ENCODE assay signal across 10 cellular contexts in the genomic region with DNA sequence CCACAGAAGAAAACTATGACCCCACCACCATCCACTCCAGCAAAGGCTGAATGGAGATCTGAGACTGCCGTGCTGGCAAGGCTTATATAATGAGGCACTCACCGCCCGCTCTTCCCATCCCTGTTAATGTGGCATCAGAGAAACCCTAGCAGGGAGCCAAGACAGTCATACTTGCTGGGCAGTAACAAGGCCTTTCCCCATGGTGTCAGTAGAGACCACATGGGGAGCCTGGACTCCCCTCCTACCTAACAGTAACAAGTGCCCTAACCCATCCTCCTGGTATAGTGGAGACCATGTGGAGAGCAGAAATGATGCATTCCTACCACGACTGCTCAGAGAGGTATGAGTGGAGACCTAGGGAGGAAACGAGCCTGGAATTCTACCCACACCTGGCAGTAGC.
A peak's percentile ranks its signal among the peaks of the same experiment; 100 is the strongest.
DNase-seq lines count a peak whose midpoint lies in the region; ATAC-seq and TF ChIP-seq lines count a peak whose summit lies in the region.
"Had no signal": no experiment of that assay in that cellular context is flagged by ENCODE, and none has a peak within 500 bp of the region (broad histone marks: within the 10 kb centered on the region; RNA-seq: fewer than 3 reads in every experiment).

No MANE protein-coding gene starts in this region.

- H2BK5ac ChIP-seq in IMR-90 (ENCODE audit: low read depth, low read length, poor library complexity, severe bottlenecking): no peak overlapping the region

- H4K91ac ChIP-seq in IMR-90 (ENCODE audit: insufficient read depth, low read depth, low read length): no peak overlapping the region

- intact Hi-C loops in IMR-90 (cut with micrococcal nuclease): loop anchor here (1.0 to 5.0 kb wide), 5 partner anchors 146 to 414 kb away; a partner anchor contains a TSS
- intact Hi-C loops in right lobe of liver (cut with DNase I): no loop called here
- intact Hi-C loops in activated CD4-positive, alpha-beta memory T cell treated with anti-CD3 and anti-CD28 coated beads for 36 hours (cut with micrococcal nuclease): no loop called here

- H3K79me1 ChIP-seq in IMR-90 (ENCODE audit: low read depth in 1 of 2, low read length in 2 of 2): no peaks in the 10 kb centered on the region

- H3K14ac ChIP-seq in IMR-90 (replicated peaks; ENCODE audit: low read depth, low read length): no peak overlapping the region

- H3K4me1 ChIP-seq in IMR-90 (ENCODE audit: control insufficient read depth, insufficient read depth, low read length) (no peaks in the 10 kb centered on the region), right lobe of liver (no peaks in the 10 kb centered on the region)

- H3K18ac ChIP-seq in IMR-90 (ENCODE audit: low read depth, low read length): no peak overlapping the region

- no peaks in the 10 kb centered on the region for H3K9me3 ChIP-seq in IMR-90 (ENCODE audit: control insufficient read depth, insufficient read depth, low read length)
- no peaks in the 10 kb centered on the region for H3K9me3 ChIP-seq in right lobe of liver

- ATAC-seq in IMR-90 (ENCODE audit: low read depth): peak; percentile 89
- peak in 3 of 4 donors; percentile 37 to 53 (median 47) for ATAC-seq in right lobe of liver
- no peak for ATAC-seq in HG03439 (IDR thresholded peaks at IDR 0.05; ENCODE audit: unreplicated experiment)

- H3K9me3 Mint-ChIP-seq in activated naive CD8-positive, alpha-beta T cell treated with anti-CD3 and anti-CD28 coated beads for 36 hours: no peaks in the 10 kb centered on the region
- no peaks in the 10 kb centered on the region for H3K9me3 Mint-ChIP-seq in activated CD4-positive, alpha-beta memory T cell treated with anti-CD3 and anti-CD28 coated beads for 36 hours
- H3K9me3 Mint-ChIP-seq: dendritic cell treated with granulocyte-macrophage colony-stimulating factor and Interleukin-4, amounts not matched to agents 40 ng/mL and 50 ng/mL, for 4 days had no signal

- CTCF ChIA-PET in IMR-90 (lab: Yijun Ruan, JAX): no interaction called here
- CTCF ChIA-PET in activated CD4-positive, alpha-beta memory T cell treated with anti-CD3 and anti-CD28 coated beads for 36 hours (lab: Charles Lee): no interaction called here

- no peak overlapping the region for H3K27ac ChIP-seq in IMR-90 (ENCODE audit: insufficient read depth, low read length)
- no peak overlapping the region for H3K27ac ChIP-seq in right lobe of liver

- in situ Hi-C loops in IMR-90 (cut with MboI; ENCODE audit: low sequenced_read_pairs): no loop called here

- H3K4me2 ChIP-seq in IMR-90 (ENCODE audit: low read depth, low read length): no peak overlapping the region

- no peak overlapping the region for H3K23ac ChIP-seq in IMR-90 (ENCODE audit: low read depth, low read length)

- H3K27ac Mint-ChIP-seq in activated naive CD8-positive, alpha-beta T cell treated with anti-CD3 and anti-CD28 coated beads for 36 hours: no peak overlapping the region
- H3K27ac Mint-ChIP-seq in activated CD4-positive, alpha-beta memory T cell treated with anti-CD3 and anti-CD28 coated beads for 36 hours: no peak overlapping the region
- H3K27ac Mint-ChIP-seq: dendritic cell treated with granulocyte-macrophage colony-stimulating factor and Interleukin-4, amounts not matched to agents 40 ng/mL and 50 ng/mL, for 4 days had no signal

- H3K4ac ChIP-seq in IMR-90 (ENCODE audit: low read depth, low read length): no peak overlapping the region

- no peak overlapping the region for H4K5ac ChIP-seq in IMR-90 (ENCODE audit: low read depth, low read length)

- H3K36me3 Mint-ChIP-seq in activated naive CD8-positive, alpha-beta T cell treated with anti-CD3 and anti-CD28 coated beads for 36 hours: no peaks in the 10 kb centered on the region
- H3K36me3 Mint-ChIP-seq in activated CD4-positive, alpha-beta memory T cell treated with anti-CD3 and anti-CD28 coated beads for 36 hours: no peaks in the 10 kb centered on the region

- no peak overlapping the region for H2BK15ac ChIP-seq in IMR-90 (ENCODE audit: low read depth, low read length)

- H3K56ac ChIP-seq in IMR-90 (ENCODE audit: extremely low read depth, insufficient read depth, low read length): no peak overlapping the region

- TF ChIP-seq POLR2A in IMR-90 (IDR thresholded peaks at IDR 0.05; ENCODE audit: low read depth, low read length) (no peak), right lobe of liver (IDR thresholded peaks at IDR 0.05) (no peak)

- dilution Hi-C loops in IMR-90 (cut with HindIII; ENCODE audit: low sequenced_read_pairs, unreplicated experiment): no loop called here

- no peaks in the 10 kb centered on the region for H3K9me1 ChIP-seq in IMR-90 (ENCODE audit: insufficient read depth, low read length)

- no peaks in the 10 kb centered on the region for H4K20me1 ChIP-seq in IMR-90 (ENCODE audit: insufficient read depth, low read length)

- no peak overlapping the region for H3K4me3 Mint-ChIP-seq in activated naive CD8-positive, alpha-beta T cell treated with anti-CD3 and anti-CD28 coated beads for 36 hours
- no peak overlapping the region for H3K4me3 Mint-ChIP-seq in activated CD4-positive, alpha-beta memory T cell treated with anti-CD3 and anti-CD28 coated beads for 36 hours
- H3K4me3 Mint-ChIP-seq: dendritic cell treated with granulocyte-macrophage colony-stimulating factor and Interleukin-4, amounts not matched to agents 40 ng/mL and 50 ng/mL, for 4 days had no signal

- POLR2A ChIA-PET in IMR-90 (lab: Charles Lee; ENCODE audit: unreplicated experiment): no interaction called here
- POLR2A ChIA-PET in activated CD4-positive, alpha-beta memory T cell treated with anti-CD3 and anti-CD28 coated beads for 36 hours (lab: Charles Lee): no interaction called here

- no peaks in the 10 kb centered on the region for H3K36me3 ChIP-seq in IMR-90 (ENCODE audit: control insufficient read depth, insufficient read depth, low read length)
- H3K36me3 ChIP-seq in right lobe of liver: no peaks in the 10 kb centered on the region

- BruUV-seq in IMR-90 (replicated peaks; lab: Mats Ljungman, UMichigan): no TSS peak

- H2AK5ac ChIP-seq in IMR-90 (ENCODE audit: low read depth, low read length): no peak overlapping the region

- H3K27me3 ChIP-seq in IMR-90 (ENCODE audit: control insufficient read depth, insufficient read depth, low read length): peaks cover 18% of the 10 kb centered on the region; the same call in 1 of the 2 replicates
- H3K27me3 ChIP-seq in right lobe of liver: no peaks in the 10 kb centered on the region

- H2BK120ac ChIP-seq in IMR-90 (ENCODE audit: low read depth, low read length): no peak overlapping the region

- H3K4me3 ChIP-seq in IMR-90 (ENCODE audit: insufficient read depth, low read depth, low read length) (no peak overlapping the region), choroid plexus epithelial cell (ENCODE audit: low read depth, low read length) (no peak overlapping the region), right lobe of liver (no peak overlapping the region)

- WGBS in IMR-90 (ENCODE audit: extremely low coverage in 2 of 2, insufficient read length in 1 of 2), 2 experiments: no CpG with 5 or more reads among the region's 5 CpGs
- WGBS in right lobe of liver (ENCODE audit: insufficient coverage, low coverage, low lambda C conversion rate, missing lambda C conversion rate): 22% methylated on average over 3 of the region's 5 CpGs

- no peak overlapping the region for H4K8ac ChIP-seq in IMR-90 (ENCODE audit: low read depth in 2 of 2, low read length in 2 of 2)

- TF ChIP-seq CTCF in IMR-90 (conservative IDR thresholded peaks at IDR 0.05; ENCODE audit: low read depth, low read length) (peak; percentile 69), choroid plexus epithelial cell (conservative IDR thresholded peaks at IDR 0.05; ENCODE audit: low read depth, low read length) (peak; percentile 85), right lobe of liver (IDR thresholded peaks at IDR 0.05) (peak in 3 of 4 donors; percentile 15 to 21 (median 19))

- H3K4me1 Mint-ChIP-seq in activated naive CD8-positive, alpha-beta T cell treated with anti-CD3 and anti-CD28 coated beads for 36 hours: no peaks in the 10 kb centered on the region
- H3K4me1 Mint-ChIP-seq in activated CD4-positive, alpha-beta memory T cell treated with anti-CD3 and anti-CD28 coated beads for 36 hours (ENCODE audit: low read depth): no peaks in the 10 kb centered on the region

- H2BK20ac ChIP-seq in IMR-90 (ENCODE audit: low read depth, low read length): no peak overlapping the region

- H3K27me3 Mint-ChIP-seq in activated naive CD8-positive, alpha-beta T cell treated with anti-CD3 and anti-CD28 coated beads for 36 hours: peaks cover 22% of the 10 kb centered on the region
- H3K27me3 Mint-ChIP-seq in activated CD4-positive, alpha-beta memory T cell treated with anti-CD3 and anti-CD28 coated beads for 36 hours: peaks cover 16% of the 10 kb centered on the region

- H2AK9ac ChIP-seq in IMR-90 (replicated peaks; ENCODE audit: low read depth, low read length, poor library complexity): no peak overlapping the region

- DNase-seq in AG08395 (ENCODE audit: low spot score) (peak; percentile 66), IMR-90 (peak; percentile 61), choroid plexus epithelial cell (ENCODE audit: low read depth) (peak; percentile 83), right lobe of liver (peak in 1 of 3 donors; percentile 40), COLO829 (ENCODE audit: low spot score) (no peak)
- DNase-seq in activated naive CD8-positive, alpha-beta T cell treated with anti-CD3 and anti-CD28 coated beads for 36 hours: no peak
- no peak for DNase-seq in activated CD4-positive, alpha-beta memory T cell treated with anti-CD3 and anti-CD28 coated beads for 36 hours
- DNase-seq: SHP77 treated with DMSO at 0.1 percent for 48 hours had no signal

- TF ChIP-seq RAD21 in IMR-90 (IDR thresholded peaks at IDR 0.05; ENCODE audit: low read length): peak; percentile 79

- H2AFZ ChIP-seq in IMR-90 (replicated peaks; ENCODE audit: low read length, poor library complexity): no peak overlapping the region

- no peak overlapping the region for H3K9ac ChIP-seq in IMR-90 (ENCODE audit: low read depth, low read length)

TF ChIP-seq in IMR-90, 13 proteins besides CTCF, POLR2A, EP300 and RAD21:
- TF ChIP-seq MAZ (IDR thresholded peaks at IDR 0.05; ENCODE audit: borderline replicate concordance, low read depth, low read length) (no peak), SMC3 (IDR thresholded peaks at IDR 0.05; ENCODE audit: low read depth, low read length) (peak; percentile 61)
TF ChIP-seq in IMR-90: peak in this region for 1.

Comparison
In these comparisons a context has a peak if more than half of its experiments do, and no peak if none do; other contexts are left out.
1. DNase-seq: peak in AG08395 (single experiment), IMR-90 (single experiment) and choroid plexus epithelial cell (single experiment); none in COLO829 (single experiment), activated naive CD8-positive, alpha-beta T cell treated with anti-CD3 and anti-CD28 coated beads for 36 hours (single experiment) and activated CD4-positive, alpha-beta memory T cell treated with anti-CD3 and anti-CD28 coated beads for 36 hours (single experiment).
2. CTCF ChIP-seq: peak in every context shown above with its lines; median percentile 85 in choroid plexus epithelial cell; 69 in IMR-90; 19 in right lobe of liver.